In genomic region chr20:63339154-63340094, GRCh38 we compare ENCODE assay signal across 1 cellular context.
TF ChIP-seq lines count a peak whose summit lies in the region.

No MANE protein-coding gene starts in this region.

TF ChIP-seq in HEK293, 187 proteins besides CTCF, POLR2A, EP300 and RAD21 (continued from another document and continues in another):
- TF ChIP-seq ZNF518A (tag by site-specific recombination; conservative IDR thresholded peaks at IDR 0.05; ENCODE audit: low read depth) (peak; percentile 66), SP3 (tag by site-specific recombination; IDR thresholded peaks at IDR 0.05) (peak; percentile 27; the same call in 1 of the 2 replicates), ATF2 (tag by site-specific recombination; IDR thresholded peaks at IDR 0.05; ENCODE audit: low read depth) (peak; percentile 100), KLF17 (tag by site-specific recombination; IDR thresholded peaks at IDR 0.05) (peak; percentile 74), ZNF19 (tag by site-specific recombination; IDR thresholded peaks at IDR 0.05; ENCODE audit: low read depth) (0 out of 2 replicates have a peak, but pooled peaks have one; percentile 15), ZSCAN5A (tag by site-specific recombination; IDR thresholded peaks at IDR 0.05) (0 out of 2 replicates have a peak, but pooled peaks have one; percentile 19), ZNF670 (tag by site-specific recombination; IDR thresholded peaks at IDR 0.05; ENCODE audit: low read depth) (0 out of 2 replicates have a peak, but pooled peaks have one; percentile 52), SCRT2 (tag by site-specific recombination; IDR thresholded peaks at IDR 0.05) (peak; percentile 72), SP2 (tag by site-specific recombination; IDR thresholded peaks at IDR 0.05) (peak; percentile 17; the same call in 1 of the 2 replicates), ZNF707 (tag by site-specific recombination; IDR thresholded peaks at IDR 0.05) (0 out of 2 replicates have a peak, but pooled peaks have one; percentile 54), ZNF174 (tag by site-specific recombination; IDR thresholded peaks at IDR 0.05) (peak; percentile 78; the same call in 1 of the 2 replicates), ZNF692 (tag by site-specific recombination; IDR thresholded peaks at IDR 0.05) (peak; percentile 73), ZNF747 (tag by site-specific recombination; IDR thresholded peaks at IDR 0.05) (0 out of 2 replicates have a peak, but pooled peaks have one; percentile 64), ZNF558 (tag by site-specific recombination; IDR thresholded peaks at IDR 0.05) (peak; percentile 62), ZNF169 (tag by site-specific recombination; IDR thresholded peaks at IDR 0.05) (0 out of 2 replicates have a peak, but pooled peaks have one; percentile 41), ZNF354C (tag by site-specific recombination; IDR thresholded peaks at IDR 0.05; ENCODE audit: borderline replicate concordance, low read depth) (peak; percentile 63; the same call in 1 of the 2 replicates), ZNF335 (tag by site-specific recombination; conservative IDR thresholded peaks at IDR 0.05) (peak; percentile 48), ZEB2 (tag by site-specific recombination; IDR thresholded peaks at IDR 0.05) (peak; percentile 81), ZNF629 (tag by site-specific recombination; IDR thresholded peaks at IDR 0.05) (peak; percentile 97), ZNF404 (tag by site-specific recombination; IDR thresholded peaks at IDR 0.05) (peak; percentile 70; the same call in 1 of the 2 replicates), ZNF785 (tag by site-specific recombination; IDR thresholded peaks at IDR 0.05) (peak; percentile 95), ZNF660 (tag by site-specific recombination; IDR thresholded peaks at IDR 0.05) (peak; percentile 23; the same call in 1 of the 2 replicates), YY2 (tag by site-specific recombination; IDR thresholded peaks at IDR 0.05) (peak; percentile 62; the same call in 1 of the 2 replicates), KLF8 (tag by site-specific recombination; IDR thresholded peaks at IDR 0.05) (peak; percentile 49; the same call in 1 of the 2 replicates), ZNF324 (tag by site-specific recombination; IDR thresholded peaks at IDR 0.05) (peak; percentile 99), ZNF548 (tag by site-specific recombination; IDR thresholded peaks at IDR 0.05) (0 out of 2 replicates have a peak, but pooled peaks have one; percentile 35), TSHZ1 (tag by site-specific recombination; IDR thresholded peaks at IDR 0.05; ENCODE audit: borderline replicate concordance) (peak; percentile 47; the same call in 1 of the 2 replicates), ZSCAN18 (tag by site-specific recombination; IDR thresholded peaks at IDR 0.05) (peak; percentile 87; the same call in 1 of the 2 replicates), ZNF148 (tag by site-specific recombination; IDR thresholded peaks at IDR 0.05; ENCODE audit: borderline replicate concordance) (0 out of 2 replicates have a peak, but pooled peaks have one; percentile 15), ZNF24 (tag by site-specific recombination; IDR thresholded peaks at IDR 0.05) (peak; percentile 94), ZFP69B (tag by site-specific recombination; IDR thresholded peaks at IDR 0.05) (peak; percentile 82), SETDB1 (IDR thresholded peaks at IDR 0.05; ENCODE audit: insufficient read length, low read length) (peak; percentile 40), INSM2 (tag by site-specific recombination; IDR thresholded peaks at IDR 0.05) (peak; percentile 75), ZSCAN4 (tag by site-specific recombination; IDR thresholded peaks at IDR 0.05) (peak; percentile 64)
